8 cellular contexts compared by ENCODE assay signal in genomic region chr4:78517050-78517652, GRCh38. TPM values are rescaled to one million over a fixed set of nuclear protein-coding genes. Genes with fewer than 3 reads are reported as not detected.
DNase-seq lines count a peak whose midpoint lies in the region; ATAC-seq and TF ChIP-seq lines count a peak whose summit lies in the region.

No MANE protein-coding gene starts in this region.

- H3K4me1 ChIP-seq in aorta (ENCODE audit: control insufficient read depth in 1 of 2, insufficient read depth in 2 of 2, low read length in 2 of 2) = no peaks in the 10 kb centered on the region

- no peak overlapping the region for H3K4me3 ChIP-seq in coronary artery
- no peak overlapping the region for H3K4me3 ChIP-seq in neural cell (ENCODE audit: low read length)
- H3K4me3 ChIP-seq in aorta (ENCODE audit: low read length in 2 of 2) = no peak overlapping the region

- no peaks in the 10 kb centered on the region for H3K9me2 ChIP-seq in neural cell (ENCODE audit: insufficient read depth, low read length)

- H3K27me3 ChIP-seq in neural cell (ENCODE audit: insufficient read depth, low read depth, low read length) (no peaks in the 10 kb centered on the region), aorta (ENCODE audit: control insufficient read depth in 1 of 2, insufficient read depth in 2 of 2, low read length in 1 of 2) (no peaks in the 10 kb centered on the region)

- H3K27ac ChIP-seq in coronary artery = no peak overlapping the region
- H3K27ac ChIP-seq in neural cell (ENCODE audit: low read length) = no peak overlapping the region
- H3K27ac ChIP-seq in aorta (ENCODE audit: low read depth in 1 of 2, low read length in 2 of 2) = no peak overlapping the region

- peak; percentile 89 for TF ChIP-seq RAD21 in neural cell (conservative IDR thresholded peaks at IDR 0.05)

- no peak overlapping the region for H2AFZ ChIP-seq in neural cell (ENCODE audit: low read depth, low read length)

- H3K9me3 ChIP-seq in neural cell (ENCODE audit: low read length) (no peaks in the 10 kb centered on the region), aorta (ENCODE audit: control insufficient read depth, low read length) (no peaks in the 10 kb centered on the region)

- H3F3A ChIP-seq in neural cell (ENCODE audit: insufficient read depth, low read length, poor library complexity, severe bottlenecking) = no peaks in the 10 kb centered on the region

- H3K79me2 ChIP-seq in neural cell (replicated peaks; ENCODE audit: insufficient read depth, low read length) = no peaks in the 10 kb centered on the region

- no peak overlapping the region for H3K9ac ChIP-seq in neural cell (ENCODE audit: low read length)

- no peak for TF ChIP-seq EP300 in neural cell (conservative IDR thresholded peaks at IDR 0.05; ENCODE audit: poor library complexity, severe bottlenecking)

- no peak overlapping the region for H3K4me2 ChIP-seq in neural cell (ENCODE audit: low read length)

- H3K36me3 ChIP-seq in neural cell (ENCODE audit: insufficient read depth, low read length) (no peaks in the 10 kb centered on the region), aorta (ENCODE audit: control insufficient read depth in 1 of 2, insufficient read depth in 2 of 2, low read length in 1 of 2) (no peaks in the 10 kb centered on the region)

- WGBS in aorta, 2 donors = 15% methylated on average over 3 of the region's 3 CpGs

- H4K20me1 ChIP-seq in neural cell (ENCODE audit: insufficient read depth) = no peaks in the 10 kb centered on the region

- DNase-seq in NCI-H2227 (lab: John Stamatoyannopoulos, UW; ENCODE audit: unreplicated experiment) (peak; percentile 0), NCI-H2227 treated with DMSO at 0.1 percent for 48 hours (lab: John Stamatoyannopoulos, UW) (no peak), NCI-H460 (ENCODE audit: extremely low read depth, low read depth) (peak; percentile 21), coronary artery (ENCODE audit: low spot score) (no peak), aorta (no peak)

- intact Hi-C loops in aorta (cut with DNase I) = loop anchor here in 1 of 2 donors (10.0 kb wide), 1 partner anchor 552 kb away; no protein-coding TSS in a partner anchor

- ATAC-seq in aorta (ENCODE audit: low FRiP score) (no peak), GM21515 (IDR thresholded peaks at IDR 0.05; ENCODE audit: unreplicated experiment) (no peak), HG02623 (IDR thresholded peaks at IDR 0.05; ENCODE audit: unreplicated experiment) (no peak)

- peak; percentile 41 for TF ChIP-seq CTCF in coronary artery (IDR thresholded peaks at IDR 0.05)
- TF ChIP-seq CTCF in neural cell (IDR thresholded peaks at IDR 0.05; ENCODE audit: poor library complexity, severe bottlenecking) = peak; percentile 82

TF ChIP-seq in neural cell, 6 proteins besides CTCF, POLR2A, EP300 and RAD21:
- no peak for TF ChIP-seq TAF1 (IDR thresholded peaks at IDR 0.05; ENCODE audit: low read depth)
- peak; percentile 89 for TF ChIP-seq SMC3 (conservative IDR thresholded peaks at IDR 0.05; ENCODE audit: poor library complexity)
- TF ChIP-seq POLR2AphosphoS5 (IDR thresholded peaks at IDR 0.05) = no peak
- no peak for TF ChIP-seq REST (IDR thresholded peaks at IDR 0.05; ENCODE audit: borderline replicate concordance)
- no peak for TF ChIP-seq MXI1 (conservative IDR thresholded peaks at IDR 0.05; ENCODE audit: poor library complexity, severe bottlenecking)
- no peak for TF ChIP-seq EZH2 (IDR thresholded peaks at IDR 0.05; ENCODE audit: borderline replicate concordance, insufficient read depth, low read length, poor library complexity, severe bottlenecking)
TF ChIP-seq in neural cell: peak in this region for 1.

RNA-seq across cellular contexts. Expression of gene ANXA3, which starts 34.4 kb away (rescaled TPM):
- total RNA-seq in NCI-H460 (2014; rRNA removed; shearing (Covaris generic)) = 114 and 117 TPM in 2 replicates
- polyA plus RNA-seq in NCI-H460 (2014; cell fraction: nucleus; rRNA removed) = 68.0 and 95.7 TPM in 2 replicates
- polyA plus RNA-seq in neural cell = 0.27 and 0.74 TPM in 2 replicates
- not detected in 2 replicates for polyA minus RNA-seq in neural cell
- 10 to 100 TPM in 1 of 2 donors, 1 to 10 TPM in 1; 5.3 to 10.2 TPM for total RNA-seq in aorta
- polyA plus RNA-seq in aorta = 10 to 100 TPM in 1 of 2 donors, 1 to 10 TPM in 1; 5.0 to 54.0 TPM

Comparison
In these comparisons a context has a peak if more than half of its experiments do, and no peak if none do; other contexts are left out.
1. DNase-seq: peak in NCI-H2227 (single experiment) and NCI-H460 (single experiment); none in NCI-H2227 treated with DMSO at 0.1 percent for 48 hours (single experiment), coronary artery (single experiment) and aorta (0 of 2).
2. RNA of gene ANXA3, which starts 34.4 kb away (total RNA-seq): 114 to 117 TPM in NCI-H460; 5.3 to 10.2 TPM in aorta; every median in the first group is over 10 times any median in the second.